ENCODE assay signal across 8 cellular contexts in the genomic region with DNA sequence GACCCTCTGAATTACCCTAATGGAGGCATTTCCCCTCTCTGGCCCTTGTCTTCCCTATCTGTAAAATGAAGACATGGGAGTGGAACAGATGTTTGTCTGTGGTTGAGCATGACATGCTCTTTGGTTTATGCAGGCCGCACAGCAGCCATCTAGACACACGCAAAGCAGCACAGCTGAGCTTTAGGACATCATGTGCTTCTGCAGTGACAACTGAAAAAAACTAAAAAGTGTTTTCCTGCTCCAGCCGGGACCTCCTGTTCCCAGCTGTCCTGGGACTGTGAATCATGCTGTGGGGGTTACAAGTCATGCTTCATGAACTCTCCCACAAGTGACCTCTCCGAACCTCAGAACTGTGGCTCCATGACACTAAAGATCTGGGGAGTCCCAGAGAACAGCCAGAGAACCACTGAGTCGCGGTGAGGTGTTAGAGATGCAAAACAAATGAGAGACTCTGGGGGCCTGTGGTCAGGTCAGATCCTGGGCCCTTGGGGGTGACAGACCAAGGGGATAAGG. TPM values are rescaled to one million over a fixed set of nuclear protein-coding genes. Genes with fewer than 3 reads are reported as not detected.
DNase-seq lines count a peak whose midpoint lies in the region; ATAC-seq and TF ChIP-seq lines count a peak whose summit lies in the region.

No MANE protein-coding gene starts in this region.

- H2AFZ ChIP-seq in OCI-LY1 (ENCODE audit: low read length), result no peak overlapping the region
- H2AFZ ChIP-seq in OCI-LY7 (ENCODE audit: low read length), result no peak overlapping the region

- DNase-seq in coronary artery (ENCODE audit: low spot score) (no peak), nephron progenitor cell (no peak), NCI-H2227 (lab: John Stamatoyannopoulos, UW; ENCODE audit: unreplicated experiment) (no peak), OCI-LY7 (ENCODE audit: low spot score) (no peak), osteocyte (ENCODE audit: extremely low spot score, unreplicated experiment) (no peak)

- H3K9me3 ChIP-seq in OCI-LY1 (ENCODE audit: low read length) (no peaks in the 10 kb centered on the region), OCI-LY7 (ENCODE audit: low read length) (no peaks in the 10 kb centered on the region)

- TF ChIP-seq CTCF in OCI-LY1 (IDR thresholded peaks at IDR 0.05; ENCODE audit: low read length), result no peak
- no peak for TF ChIP-seq CTCF in coronary artery (IDR thresholded peaks at IDR 0.05)
- no peak for TF ChIP-seq CTCF in nephron progenitor cell (IDR thresholded peaks at IDR 0.05)
- no peak for TF ChIP-seq CTCF in OCI-LY7 (conservative IDR thresholded peaks at IDR 0.05; ENCODE audit: low read length)
- no peak for TF ChIP-seq CTCF in osteocyte (IDR thresholded peaks at IDR 0.05)

- peak; percentile 50 for ATAC-seq in GM18520 (IDR thresholded peaks at IDR 0.05; ENCODE audit: unreplicated experiment)
- peak; percentile 61 for ATAC-seq in HG02588 (IDR thresholded peaks at IDR 0.05; ENCODE audit: unreplicated experiment)

- CTCF ChIA-PET in OCI-LY7 (lab: Charles Lee; ENCODE audit: unreplicated experiment), result no interaction called here

- H3K36me3 ChIP-seq in OCI-LY1 (ENCODE audit: insufficient read depth, low read length) (no peaks in the 10 kb centered on the region), OCI-LY7 (ENCODE audit: insufficient read depth, low read length) (no peaks in the 10 kb centered on the region)

- H3K4me1 ChIP-seq in OCI-LY1 (ENCODE audit: insufficient read depth, low read length, severe bottlenecking), result peaks cover 12% of the 10 kb centered on the region
- no peaks in the 10 kb centered on the region for H3K4me1 ChIP-seq in OCI-LY7 (ENCODE audit: insufficient read depth, low read length, poor library complexity, severe bottlenecking)

- H4K20me1 ChIP-seq in OCI-LY1 (ENCODE audit: insufficient read depth, low read length) (no peaks in the 10 kb centered on the region), OCI-LY7 (ENCODE audit: insufficient read depth, low read length) (no peaks in the 10 kb centered on the region)

- H3K9me3 Mint-ChIP-seq in nephron progenitor cell (peaks cover 10% of the 10 kb centered on the region), osteocyte (ENCODE audit: unreplicated experiment) (no peaks in the 10 kb centered on the region)

- H3K27ac ChIP-seq in OCI-LY1 (ENCODE audit: low read depth, low read length, poor library complexity, severe bottlenecking) (peak overlapping the region; percentile 60), coronary artery (peak overlapping the region; percentile 89 to 95), OCI-LY7 (ENCODE audit: low read depth, low read length, poor library complexity, severe bottlenecking) (no peak overlapping the region)

- H3K4me2 ChIP-seq in OCI-LY1 (ENCODE audit: low read length), result no peak overlapping the region
- H3K4me2 ChIP-seq in OCI-LY7 (ENCODE audit: low read length), result no peak overlapping the region

- no peaks in the 10 kb centered on the region for H3K79me2 ChIP-seq in OCI-LY1 (ENCODE audit: insufficient read depth, low read length)
- no peaks in the 10 kb centered on the region for H3K79me2 ChIP-seq in OCI-LY7 (ENCODE audit: insufficient read depth, low read depth, low read length)

- H3K4me1 Mint-ChIP-seq in nephron progenitor cell, result peaks cover 67% of the 10 kb centered on the region
- peaks cover 15% of the 10 kb centered on the region for H3K4me1 Mint-ChIP-seq in osteocyte (ENCODE audit: unreplicated experiment)

- POLR2A ChIA-PET in OCI-LY7 (lab: Charles Lee), result no interaction called here

- H3K9me2 ChIP-seq in OCI-LY1 (ENCODE audit: low read depth, low read length) (no peaks in the 10 kb centered on the region), OCI-LY7 (ENCODE audit: insufficient read depth, low read length) (no peaks in the 10 kb centered on the region)

- no peaks in the 10 kb centered on the region for H3K27me3 ChIP-seq in OCI-LY1 (ENCODE audit: insufficient read depth, low read length)

- H3K27me3 Mint-ChIP-seq in nephron progenitor cell (ENCODE audit: low read depth, poor library complexity) (peaks cover 8% of the 10 kb centered on the region), osteocyte (ENCODE audit: unreplicated experiment) (peaks cover 3% of the 10 kb centered on the region)

- H3K4me3 ChIP-seq in OCI-LY1 (ENCODE audit: low read depth, low read length, poor library complexity, severe bottlenecking) (no peak overlapping the region), coronary artery (peak overlapping the region; percentile 86), OCI-LY7 (ENCODE audit: low read depth, low read length, poor library complexity, severe bottlenecking) (no peak overlapping the region)

- H3K27ac Mint-ChIP-seq in nephron progenitor cell (no peak overlapping the region), osteocyte (ENCODE audit: unreplicated experiment) (no peak overlapping the region)

- intact Hi-C loops in OCI-LY7 (cut with micrococcal nuclease; ENCODE audit: unreplicated experiment), result no loop called here

- H3K36me3 Mint-ChIP-seq in nephron progenitor cell (ENCODE audit: low read depth), result peaks cover 10% of the 10 kb centered on the region
- no peaks in the 10 kb centered on the region for H3K36me3 Mint-ChIP-seq in osteocyte (ENCODE audit: unreplicated experiment)

- H3K4me3 Mint-ChIP-seq in nephron progenitor cell (peak overlapping the region; percentile 97), osteocyte (ENCODE audit: unreplicated experiment) (no peak overlapping the region)

- no peaks in the 10 kb centered on the region for H3F3A ChIP-seq in OCI-LY1 (ENCODE audit: insufficient read depth, low read length)

- no peak overlapping the region for H3K9ac ChIP-seq in OCI-LY1 (ENCODE audit: low read length)

- BruUV-seq in OCI-LY7 (replicated peaks; lab: Mats Ljungman, UMichigan), result no TSS peak

RNA-seq across cellular contexts. Expression of a gene that starts 1.7 kb away (rescaled TPM):
- total RNA-seq in OCI-LY7 (2014; rRNA removed; shearing (Covaris generic)), result not detected in 2 replicates
- total RNA-seq in OCI-LY7 (2022) (not detected in 2 replicates), osteocyte (4.0 and 4.4 TPM in 2 replicates)

RNA-seq across cellular contexts. Expression of a gene that starts 21.4 kb away (rescaled TPM):
- total RNA-seq in OCI-LY7 (2014; rRNA removed; shearing (Covaris generic)), result 12.6 and 18.9 TPM in 2 replicates
- 22.4 and 28.3 TPM in 2 replicates for total RNA-seq in OCI-LY7 (2022)
- 62.0 and 66.6 TPM in 2 replicates for total RNA-seq in osteocyte
